In the genomic region with DNA sequence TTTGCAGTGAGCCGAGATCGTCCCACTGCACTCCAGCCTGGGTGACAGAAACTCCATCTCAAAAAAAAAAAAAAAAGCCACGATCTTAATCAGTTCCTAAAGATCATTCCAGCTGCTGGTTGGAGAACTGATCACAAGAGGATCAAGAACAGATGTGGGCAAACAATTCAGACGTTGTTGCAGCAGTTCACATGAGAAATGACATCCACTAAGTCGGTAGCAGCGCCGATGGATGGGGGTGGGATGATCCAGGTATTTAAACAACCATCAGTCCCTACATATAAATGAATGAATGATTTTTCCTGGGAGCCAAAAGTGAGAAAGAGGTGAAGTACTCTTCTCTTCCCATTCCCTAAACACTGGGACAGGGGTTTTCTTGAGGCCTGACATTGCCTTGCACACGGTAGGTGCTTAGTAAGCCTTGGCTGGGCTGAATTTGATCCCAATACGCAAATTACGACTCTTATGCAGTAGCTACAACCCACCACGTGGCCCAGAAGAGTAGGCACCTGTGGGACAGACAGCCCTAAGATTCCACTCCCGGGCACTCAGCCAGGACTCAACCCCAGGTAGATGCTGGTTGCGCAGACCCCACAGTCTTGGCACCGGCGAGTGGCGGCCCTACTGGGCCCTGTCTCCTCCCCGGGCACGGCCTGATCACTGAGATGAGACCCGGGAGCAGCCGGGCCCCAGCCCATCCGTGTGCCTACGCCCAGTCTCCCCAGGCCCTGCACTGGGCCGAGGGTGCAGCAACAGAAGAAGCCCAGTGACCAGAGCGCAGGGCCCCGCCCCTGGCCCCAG, we compare ENCODE assay signal across 8 cellular contexts. TPM values are rescaled to one million over a fixed set of nuclear protein-coding genes. Genes with fewer than 3 reads are reported as not detected.
DNase-seq lines count a peak whose midpoint lies in the region; ATAC-seq and TF ChIP-seq lines count a peak whose summit lies in the region.

No MANE protein-coding gene starts in this region.

- H3K4me1 Mint-ChIP-seq in type B pancreatic cell (ENCODE audit: unreplicated experiment): peaks cover 35% of the 10 kb centered on the region

- H3K4me3 Mint-ChIP-seq in type B pancreatic cell: peak overlapping the region; percentile 92

- H3K36me3 Mint-ChIP-seq in type B pancreatic cell: peaks cover 24% of the 10 kb centered on the region

- H3K9me3 ChIP-seq in NT2/D1 (ENCODE audit: insufficient read depth, low read length): no peaks in the 10 kb centered on the region
- no peaks in the 10 kb centered on the region for H3K9me3 ChIP-seq in breast epithelium
- no peaks in the 10 kb centered on the region for H3K9me3 ChIP-seq in lung (ENCODE audit: control insufficient read depth in 2 of 2, insufficient read depth in 1 of 2, low read length in 1 of 2)

- H3K4me3 ChIP-seq in NT2/D1 (ENCODE audit: insufficient read length, low read depth) (peak overlapping the region; percentile 62), breast epithelium (peak overlapping the region; percentile 51 to 66 (median 63)), lung (peak overlapping the region; percentile 74)

- 20 to 22% methylated on average over 23 to 25 of the region's 25 CpGs for WGBS in lung, 2 donors

- no peaks in the 10 kb centered on the region for H3K9me3 Mint-ChIP-seq in type B pancreatic cell

- peak; percentile 18 for ATAC-seq in HG02642 (IDR thresholded peaks at IDR 0.05; ENCODE audit: poor library complexity, unreplicated experiment)
- ATAC-seq in lung (ENCODE audit: insufficient read depth, low FRiP score): no peak

- H3K4me1 ChIP-seq in NT2/D1 (ENCODE audit: insufficient read depth, insufficient read length) (peaks cover 5% of the 10 kb centered on the region), breast epithelium (peaks cover 0 to 7% of the 10 kb centered on the region in 2 donors), lung (ENCODE audit: control insufficient read depth in 2 of 2, insufficient read depth in 2 of 2, low read length in 2 of 2) (peaks cover 0 to 14% of the 10 kb centered on the region in 2 donors)

- H3K27ac ChIP-seq in breast epithelium (peak overlapping the region; percentile 93 to 94), lung (ENCODE audit: low read depth in 1 of 2, low read length in 1 of 2) (peak overlapping the region; percentile 62 to 93)

- H3K27me3 ChIP-seq in NT2/D1 (ENCODE audit: insufficient read depth, insufficient read length): peaks cover 11% of the 10 kb centered on the region
- H3K27me3 ChIP-seq in breast epithelium: no peaks in the 10 kb centered on the region
- H3K27me3 ChIP-seq in lung (ENCODE audit: control insufficient read depth, insufficient read depth): no peaks in the 10 kb centered on the region

- H3K27ac Mint-ChIP-seq in type B pancreatic cell: peak overlapping the region; percentile 90

- H3K36me3 ChIP-seq in NT2/D1 (ENCODE audit: insufficient read depth, insufficient read length, low read length) (peaks cover 24% of the 10 kb centered on the region), breast epithelium (no peaks in the 10 kb centered on the region), lung (ENCODE audit: control insufficient read depth in 2 of 2, insufficient read depth in 2 of 2, low read length in 2 of 2) (peaks cover 21 to 25% of the 10 kb centered on the region in 2 donors)

- TF ChIP-seq POLR2A in breast epithelium (IDR thresholded peaks at IDR 0.05): no peak

- DNase-seq in NCI-H146 (lab: John Stamatoyannopoulos, UW) (peak; percentile 78), NCI-H146 treated with DMSO at 0.1 percent for 48 hours (lab: John Stamatoyannopoulos, UW; ENCODE audit: unreplicated experiment) (no peak), NT2/D1 (ENCODE audit: low read depth, low spot score) (no peak), breast epithelium (ENCODE audit: low spot score in 2 of 2) (no peak), lung (ENCODE audit: low spot score) (no peak), type B pancreatic cell (ENCODE audit: extremely low spot score, unreplicated experiment) (no peak), HuH-7.5 (ENCODE audit: low spot score) (no peak)

- intact Hi-C loops in breast epithelium (cut with DNase I; ENCODE audit: low total_unique reads): no loop called here

- peak overlapping the region; percentile 72 for H3K9ac ChIP-seq in NT2/D1 (ENCODE audit: insufficient read length, low read depth)

- TF ChIP-seq CTCF in breast epithelium (IDR thresholded peaks at IDR 0.05) (no peak), lung (IDR thresholded peaks at IDR 0.05; ENCODE audit: control extremely low read depth, extremely low read depth) (no peak), type B pancreatic cell (conservative IDR thresholded peaks at IDR 0.05) (peak; percentile 51)

- no peaks in the 10 kb centered on the region for H3K27me3 Mint-ChIP-seq in type B pancreatic cell

RNA-seq across cellular contexts. Expression of a gene that starts 0.6 kb away (rescaled TPM):
- total RNA-seq in breast epithelium (10 to 100 TPM; 31.8 to 45.8 (median 36.3) TPM), lung (10 to 100 TPM; 17.1 to 60.2 TPM), type B pancreatic cell (ENCODE audit: low replicate concordance) (22.1 and 43.0 TPM in 2 replicates)
- 10 to 100 TPM; 24.4 to 45.5 TPM for polyA plus RNA-seq in lung

RNA-seq across cellular contexts. Expression of a gene that starts 18.8 kb away (rescaled TPM):
- 100 to 1,000 TPM; 169 to 708 (median 284) TPM for total RNA-seq in breast epithelium
- 10 to 100 TPM; 16.0 to 42.5 TPM for total RNA-seq in lung
- polyA plus RNA-seq in lung: 10 to 100 TPM; 15.9 to 75.0 TPM
- 25.1 and 40.3 TPM in 2 replicates for total RNA-seq in type B pancreatic cell (ENCODE audit: low replicate concordance)

RNA-seq across cellular contexts. Expression of a gene that starts 24.7 kb away (rescaled TPM):
- total RNA-seq in breast epithelium (under 1 TPM in 2 of 3 donors, not detected in 1; 0.16 to 0.33 TPM), lung (under 1 TPM in 1 of 2 donors, not detected in 1; 0.21 TPM), type B pancreatic cell (ENCODE audit: low replicate concordance) (0.97 and 1.9 TPM in 2 replicates)
- polyA plus RNA-seq in lung: under 1 TPM; 0.06 to 0.10 TPM

RNA-seq across cellular contexts. Expression of a gene that starts 28.8 kb away (rescaled TPM):
- 100 to 1,000 TPM in 2 of 3 donors, 10 to 100 TPM in 1; 65.4 to 228 (median 156) TPM for total RNA-seq in breast epithelium
- total RNA-seq in lung: 100 to 1,000 TPM in 1 of 2 donors, 10 to 100 TPM in 1; 56.7 to 182 TPM
- polyA plus RNA-seq in lung: 100 to 1,000 TPM in 1 of 2 donors, 10 to 100 TPM in 1; 72.8 to 138 TPM
- total RNA-seq in type B pancreatic cell (ENCODE audit: low replicate concordance): 3.5 and 21.8 TPM in 2 replicates
